ENCODE assay signal across 16 cellular contexts in genomic region chr15:68765602-68766368, GRCh38.
"Had no signal": no experiment of that assay in that cellular context is flagged by ENCODE, and none has a peak within 500 bp of the region (broad histone marks: within the 10 kb centered on the region; RNA-seq: fewer than 3 reads in every experiment).

No MANE protein-coding gene starts in this region.

- H3K4me3 ChIP-seq: ascending aorta, gastrocnemius medialis, heart right ventricle, ovary had no signal

- H3K27me3 ChIP-seq: ascending aorta, gastrocnemius medialis, heart right ventricle, ovary had no signal

- H3K9me3 Mint-ChIP-seq: activated naive CD8-positive, alpha-beta T cell treated with anti-CD3 and anti-CD28 coated beads, Interleukin-2, amount 50 U/mL, for 24 hours; activated T-helper 1 cell treated with anti-CD3 and anti-CD28 coated beads, Interleukin-12 subunit alpha, Interleukin-12 subunit beta, Interleukin-2, Interleukin-4 antibody, amounts not matched to agents 30 ng/mL and 10 ng/mL and 1 ng/mL, durations not matched to agents 14 hours and 24 hours and 36 hours; memory B cell; neural crest cell; stimulated activated naive CD8-positive, alpha-beta T cell treated with anti-CD3 and anti-CD28 coated beads, Interleukin-15, Interleukin-2, amounts not matched to agents 100 ng/mL and 50 ng/mL, for 24 hours had no signal

- H3K4me3 Mint-ChIP-seq: activated naive CD8-positive, alpha-beta T cell treated with anti-CD3 and anti-CD28 coated beads, Interleukin-2, amount 50 U/mL, for 24 hours; activated T-helper 1 cell treated with anti-CD3 and anti-CD28 coated beads, Interleukin-12 subunit alpha, Interleukin-12 subunit beta, Interleukin-2, Interleukin-4 antibody, amounts not matched to agents 30 ng/mL and 10 ng/mL and 1 ng/mL, durations not matched to agents 14 hours and 24 hours and 36 hours; memory B cell; neural crest cell; stimulated activated naive CD8-positive, alpha-beta T cell treated with anti-CD3 and anti-CD28 coated beads, Interleukin-15, Interleukin-2, amounts not matched to agents 100 ng/mL and 50 ng/mL, for 24 hours had no signal

- ATAC-seq: activated naive CD8-positive, alpha-beta T cell treated with anti-CD3 and anti-CD28 coated beads, Interleukin-2, amount 50 U/mL, for 24 hours; gastrocnemius medialis; heart right ventricle had no signal

- H3K4me1 Mint-ChIP-seq: memory B cell, neural crest cell had no signal

- H3K36me3 Mint-ChIP-seq: memory B cell had no signal

- FAIRE-seq: bronchial epithelial cell, islet of Langerhans had no signal

- H3K36me3 ChIP-seq: ascending aorta, gastrocnemius medialis, heart right ventricle, ovary, WERI-Rb-1 had no signal

- H3K27ac Mint-ChIP-seq: activated naive CD8-positive, alpha-beta T cell treated with anti-CD3 and anti-CD28 coated beads, Interleukin-2, amount 50 U/mL, for 24 hours; activated T-helper 1 cell treated with anti-CD3 and anti-CD28 coated beads, Interleukin-12 subunit alpha, Interleukin-12 subunit beta, Interleukin-2, Interleukin-4 antibody, amounts not matched to agents 30 ng/mL and 10 ng/mL and 1 ng/mL, durations not matched to agents 14 hours and 24 hours and 36 hours; memory B cell; stimulated activated naive CD8-positive, alpha-beta T cell treated with anti-CD3 and anti-CD28 coated beads, Interleukin-15, Interleukin-2, amounts not matched to agents 100 ng/mL and 50 ng/mL, for 24 hours had no signal

- DNase-seq: activated CD4-positive, alpha-beta T cell treated with anti-CD3 and anti-CD28 coated beads for 4 hours; activated naive CD4-positive, alpha-beta T cell treated with Interleukin-2 at 50 U/mL for 16 hours; activated naive CD8-positive, alpha-beta T cell treated with anti-CD3 and anti-CD28 coated beads, Interleukin-2, amount 50 U/mL, for 24 hours; gastrocnemius medialis; heart right ventricle; ovary; stimulated activated CD4-positive, alpha-beta T cell treated with anti-CD3 and anti-CD28 coated beads, Interleukin-4, amount 100 ng/mL, for 24 hours; T1000; WERI-Rb-1 had no signal
